ENCODE assay signal across 12 cellular contexts in genomic region chr11:86395061-86395551, GRCh38. TPM values are rescaled to one million over a fixed set of nuclear protein-coding genes. Genes with fewer than 3 reads are reported as not detected.
DNase-seq lines count a peak whose midpoint lies in the region; ATAC-seq, FAIRE-seq and TF ChIP-seq lines count a peak whose summit lies in the region.
"Had no signal": no experiment of that assay in that cellular context is flagged by ENCODE, and none has a peak within 500 bp of the region (broad histone marks: within the 10 kb centered on the region; RNA-seq: fewer than 3 reads in every experiment).

No MANE protein-coding gene starts in this region.

- H3K4me1 ChIP-seq in mesodermal cell (ENCODE audit: control insufficient read depth, insufficient read depth, low read length, poor library complexity, severe bottlenecking): peaks cover 11% of the 10 kb centered on the region

- DNase-seq in AG08396 (ENCODE audit: low spot score) (peak; percentile 30), HTR-8/SVneo (ENCODE audit: insufficient read length, low spot score) (no peak), cerebellar cortex (ENCODE audit: low spot score) (peak; percentile 65), coronary artery (ENCODE audit: low spot score) (no peak), NCI-H510A (lab: John Stamatoyannopoulos, UW) (no peak)
- DNase-seq in stimulated activated CD4-positive, alpha-beta T cell treated with anti-CD3 and anti-CD28 coated beads, Interleukin-4, amount 100 ng/mL, for 1 hour: no peak
- DNase-seq: CD4-positive, alpha-beta T cell; heart right ventricle had no signal

- 67 to 75% methylated on average over 5 of the region's 6 CpGs for WGBS in mesodermal cell (ENCODE audit: insufficient coverage in 2 of 2), 2 experiments

- peak; percentile 16 for FAIRE-seq in HTR-8/SVneo (lab: Jason Lieb, UNC)
- FAIRE-seq: colon, GM12891 had no signal

- TF ChIP-seq CTCF in coronary artery (IDR thresholded peaks at IDR 0.05): no peak

- no peaks in the 10 kb centered on the region for H3K36me3 ChIP-seq in mesodermal cell (ENCODE audit: control insufficient read depth, insufficient read depth, low read length)
- H3K36me3 ChIP-seq: heart right ventricle had no signal

- H3K27ac ChIP-seq in mesodermal cell (ENCODE audit: low read depth, low read length, severe bottlenecking) (peak overlapping the region; percentile 37), coronary artery (peak overlapping the region in 1 of 2 donors; percentile 35)
- H3K27ac ChIP-seq: heart right ventricle had no signal

- H3K4me3 ChIP-seq in mesodermal cell (ENCODE audit: extremely low read depth, insufficient read depth, low read length, poor library complexity, severe bottlenecking) (no peak overlapping the region), coronary artery (no peak overlapping the region)
- H3K4me3 ChIP-seq: heart right ventricle had no signal

- ATAC-seq in HG03097 (IDR thresholded peaks at IDR 0.05; ENCODE audit: low FRiP score, unreplicated experiment): no peak

- H3K9me3 ChIP-seq in mesodermal cell (ENCODE audit: control insufficient read depth, low read length): no peaks in the 10 kb centered on the region
- H3K9me3 ChIP-seq: heart right ventricle had no signal

RNA-seq across cellular contexts. Expression of gene CCDC81, which starts 20.4 kb away (rescaled TPM):
- 2.9 TPM for polyA plus RNA-seq in mesodermal cell (2013, experiment 1 of 2)
- polyA plus RNA-seq in mesodermal cell (2013, experiment 2 of 2): 1.6 TPM

Comparison
In these comparisons a context has a peak if more than half of its experiments do, and no peak if none do; other contexts are left out.
1. DNase-seq: peak in AG08396 (single experiment) and cerebellar cortex (single experiment); none in HTR-8/SVneo (single experiment), coronary artery (single experiment), stimulated activated CD4-positive, alpha-beta T cell treated with anti-CD3 and anti-CD28 coated beads, Interleukin-4, amount 100 ng/mL, for 1 hour (single experiment) and NCI-H510A (single experiment).